Comparison of ENCODE assay signal across 1 cellular context in the genomic region with DNA sequence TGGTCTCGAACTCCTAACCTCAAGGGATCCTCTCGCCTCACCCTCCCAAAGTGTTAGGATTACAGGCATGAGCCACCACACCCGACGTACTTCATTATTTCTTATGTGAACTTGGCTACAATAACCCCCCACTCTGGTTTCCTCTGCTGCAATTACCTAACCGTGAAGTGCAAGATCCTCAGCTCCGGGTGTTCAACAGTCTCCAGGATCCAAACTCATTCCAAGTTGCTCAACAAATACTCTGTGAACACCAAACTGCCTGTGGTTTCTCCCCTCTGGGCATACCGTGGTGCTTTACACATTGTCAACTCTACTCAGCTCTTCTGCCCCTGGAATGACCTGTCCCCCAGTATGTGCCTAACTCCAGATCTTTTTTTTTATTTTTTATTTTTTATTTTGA.
TF ChIP-seq lines count a peak whose summit lies in the region.

No MANE protein-coding gene starts in this region.

TF ChIP-seq in HepG2, 621 proteins besides CTCF, POLR2A, EP300 and RAD21:
- no peak for TF ChIP-seq RARA (CRISPR knock-in tag; IDR thresholded peaks at IDR 0.05)
- no peak for TF ChIP-seq ZNF883 (CRISPR knock-in tag; IDR thresholded peaks at IDR 0.05; ENCODE audit: not compliant biosample characterization)
- no peak for TF ChIP-seq NAIF1 (CRISPR knock-in tag; IDR thresholded peaks at IDR 0.05; ENCODE audit: borderline replicate concordance)
- 0 out of 2 replicates have a peak, but pooled peaks have one; percentile 10 for TF ChIP-seq ZNF256 (CRISPR knock-in tag; conservative IDR thresholded peaks at IDR 0.05)
